30 cellular contexts compared by ENCODE assay signal in genomic region chr10:1468777-1469176, GRCh38.
"Had no signal": no experiment of that assay in that cellular context is flagged by ENCODE, and none has a peak within 500 bp of the region (broad histone marks: within the 10 kb centered on the region; RNA-seq: fewer than 3 reads in every experiment).

No MANE protein-coding gene starts in this region.

- H3K4me3 ChIP-seq: neural progenitor cell, ovary, psoas muscle, right lobe of liver, skin epidermis, smooth muscle cell, spleen, suprapubic skin, testis, tibial artery, transverse colon, upper lobe of right lung, uterus had no signal

- H3K9ac ChIP-seq: neural progenitor cell, parathyroid adenoma had no signal

- DNase-seq: natural killer cell; occipital lobe; ovary; psoas muscle; right cardiac atrium; right lobe of liver; spleen; stimulated activated CD4-positive, alpha-beta T cell treated with anti-CD3 and anti-CD28 coated beads, Interleukin-12 subunit alpha, Interleukin-12 subunit beta, amount 100 ng/mL, for 4 hours; stimulated activated CD4-positive, alpha-beta T cell treated with anti-CD3 and anti-CD28 coated beads, Interleukin-1b, Interleukin-23, amount 100 ng/mL, for 48 hours; stimulated activated CD4-positive, alpha-beta T cell treated with anti-CD3 and anti-CD28 coated beads, Interleukin-4, amount 100 ng/mL, for 1 hour; stimulated activated CD4-positive, alpha-beta T cell treated with anti-CD3 and anti-CD28 coated beads, Interleukin-4, amount 100 ng/mL, for 4 hours; stimulated activated CD8-positive, alpha-beta memory T cell treated with anti-CD3 and anti-CD28 coated beads, Interleukin-4, amount 100 ng/mL, for 48 hours; stimulated activated naive CD4-positive, alpha-beta T cell; stimulated activated naive CD8-positive, alpha-beta T cell treated with anti-CD3 and anti-CD28 coated beads, Interleukin-15, amount 100 ng/mL, for 72 hours; stimulated activated naive CD8-positive, alpha-beta T cell treated with anti-CD3 and anti-CD28 coated beads, Interleukin-15, Interleukin-2, amounts not matched to agents 100 U/mL and 50 U/mL, for 24 hours; substantia nigra; testis; tibial artery; transverse colon; upper lobe of right lung; uterus had no signal

- H3K9me3 ChIP-seq: ovary, psoas muscle, right lobe of liver, spleen, suprapubic skin, testis, tibial artery, transverse colon, upper lobe of right lung, uterus had no signal

- H3K4me2 ChIP-seq: neural progenitor cell, smooth muscle cell had no signal

- H3K27ac ChIP-seq: neural progenitor cell, ovary, parathyroid adenoma, psoas muscle, right lobe of liver, skin epidermis, spleen, suprapubic skin, testis, tibial artery, transverse colon, upper lobe of right lung, uterus had no signal

- H3K27me3 ChIP-seq: neural progenitor cell, ovary, right lobe of liver, testis, transverse colon, upper lobe of right lung, uterus had no signal

- H3K27ac Mint-ChIP-seq: natural killer cell; nephron; neural progenitor cell; progenitor cell of endocrine pancreas; stimulated activated memory B cell treated with anti-CD40 and anti-IgM and Interleukin-4, amounts not matched to agents 10 μg/mL and 1 μg/mL and 100 μg/mL, for 72 hours; stimulated activated naive CD8-positive, alpha-beta T cell treated with anti-CD3 and anti-CD28 coated beads, Interleukin-15, amount 100 ng/mL, for 72 hours; type B pancreatic cell had no signal

- H3K4me1 Mint-ChIP-seq: natural killer cell; stimulated activated naive CD8-positive, alpha-beta T cell treated with anti-CD3 and anti-CD28 coated beads, Interleukin-15, amount 100 ng/mL, for 72 hours had no signal

- H3K27me3 Mint-ChIP-seq: stimulated activated memory B cell treated with anti-CD40 and anti-IgM and Interleukin-4, amounts not matched to agents 10 μg/mL and 1 μg/mL and 100 μg/mL, for 72 hours had no signal

- H3K4me3 Mint-ChIP-seq: natural killer cell; nephron; neural progenitor cell; stimulated activated memory B cell treated with anti-CD40 and anti-IgM and Interleukin-4, amounts not matched to agents 10 μg/mL and 1 μg/mL and 100 μg/mL, for 72 hours; stimulated activated naive CD8-positive, alpha-beta T cell treated with anti-CD3 and anti-CD28 coated beads, Interleukin-15, amount 100 ng/mL, for 72 hours; type B pancreatic cell had no signal

- ATAC-seq: natural killer cell; psoas muscle; right cardiac atrium; right lobe of liver; stimulated activated memory B cell treated with anti-CD40 and anti-IgM and Interleukin-4, amounts not matched to agents 10 μg/mL and 1 μg/mL and 100 μg/mL, for 72 hours; stimulated activated naive CD8-positive, alpha-beta T cell treated with anti-CD3 and anti-CD28 coated beads, Interleukin-15, amount 100 ng/mL, for 72 hours; stimulated activated naive CD8-positive, alpha-beta T cell treated with anti-CD3 and anti-CD28 coated beads, Interleukin-15, Interleukin-2, amounts not matched to agents 100 U/mL and 50 U/mL, for 24 hours; upper lobe of right lung had no signal

- H3K36me3 Mint-ChIP-seq: natural killer cell; neural progenitor cell; stimulated activated memory B cell treated with anti-CD40 and anti-IgM and Interleukin-4, amounts not matched to agents 10 μg/mL and 1 μg/mL and 100 μg/mL, for 72 hours; type B pancreatic cell had no signal

- H3K4me1 ChIP-seq: psoas muscle, right lobe of liver, testis, transverse colon, upper lobe of right lung, uterus had no signal

- H3K9me3 Mint-ChIP-seq: natural killer cell; nephron; neural progenitor cell; stimulated activated memory B cell treated with anti-CD40 and anti-IgM and Interleukin-4, amounts not matched to agents 10 μg/mL and 1 μg/mL and 100 μg/mL, for 72 hours; stimulated activated naive CD8-positive, alpha-beta T cell treated with anti-CD3 and anti-CD28 coated beads, Interleukin-15, amount 100 ng/mL, for 72 hours; type B pancreatic cell had no signal

- H3K36me3 ChIP-seq: neural progenitor cell, ovary, right lobe of liver, spleen, suprapubic skin, tibial artery, transverse colon, upper lobe of right lung, uterus had no signal
